Comparison of ENCODE assay signal across 26 cellular contexts in the genomic region with DNA sequence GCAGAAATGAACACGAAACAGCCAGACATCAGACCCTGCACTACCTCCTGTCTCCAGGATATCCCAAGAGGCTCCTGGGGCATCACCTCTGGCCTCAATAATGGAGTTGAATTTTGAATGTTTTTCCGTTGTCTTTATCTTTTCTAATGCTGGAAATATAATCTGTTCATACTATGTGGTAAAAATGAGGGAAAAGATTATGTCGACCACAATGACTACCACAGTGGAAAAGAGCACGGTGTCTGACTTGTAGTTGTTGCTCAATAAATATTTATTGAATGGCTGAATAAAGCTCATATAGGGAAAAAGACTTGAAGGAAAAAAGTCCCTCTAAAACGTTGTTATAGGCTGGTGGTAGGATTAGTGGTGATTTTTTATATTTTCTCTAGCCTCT.
"Had no signal": no experiment of that assay in that cellular context is flagged by ENCODE, and none has a peak within 500 bp of the region (broad histone marks: within the 10 kb centered on the region; RNA-seq: fewer than 3 reads in every experiment).

No MANE protein-coding gene starts in this region.

- H3K9me3 ChIP-seq: adrenal gland, breast epithelium, lower lobe of right lung, ovary, psoas muscle, right atrium auricular region, thyroid gland, upper lobe of right lung had no signal

- H3K27ac Mint-ChIP-seq: activated naive CD8-positive, alpha-beta T cell; activated T-cell treated with anti-CD3 and anti-CD28 coated beads, Interleukin-2, amount 50 U/mL, for 24 hours; activated T-helper 2 cell treated with anti-CD3 and anti-CD28 coated beads, Interferon-gamma antibody, Interleukin-2, Interleukin-4, amounts not matched to agents 10 μg/mL and 5 μg/mL and 100 μg/mL, durations not matched to agents 14 hours and 24 hours and 36 hours; neural progenitor cell; stimulated activated naive CD8-positive, alpha-beta T cell treated with anti-CD3 and anti-CD28 coated beads, Interleukin-15, Interleukin-2, amounts not matched to agents 100 ng/mL and 50 ng/mL, for 24 hours; T-cell; T-helper 2 cell treated with Interferon-gamma antibody and Interleukin-4, amounts not matched to agents 5 μg/mL and 100 μg/mL, for 36 hours had no signal

- H3K9ac ChIP-seq: neural progenitor cell had no signal

- H3K4me3 Mint-ChIP-seq: activated naive CD8-positive, alpha-beta T cell; activated T-cell treated with anti-CD3 and anti-CD28 coated beads, Interleukin-2, amount 50 U/mL, for 24 hours; central memory CD8-positive, alpha-beta T cell; neural progenitor cell; stimulated activated naive CD8-positive, alpha-beta T cell treated with anti-CD3 and anti-CD28 coated beads, Interleukin-15, Interleukin-2, amounts not matched to agents 100 ng/mL and 50 ng/mL, for 24 hours; T-cell; T-helper 2 cell treated with Interferon-gamma antibody and Interleukin-4, amounts not matched to agents 5 μg/mL and 100 μg/mL, for 36 hours had no signal

- H3K4me3 ChIP-seq: adrenal gland, breast epithelium, coronary artery, lower lobe of right lung, neural progenitor cell, ovary, psoas muscle, right atrium auricular region, thyroid gland, upper lobe of right lung had no signal

- H3K4me1 Mint-ChIP-seq: central memory CD8-positive, alpha-beta T cell; T-cell had no signal

- H3K27me3 ChIP-seq: adrenal gland, breast epithelium, neural progenitor cell, ovary, right atrium auricular region, thyroid gland, upper lobe of right lung had no signal

- H3K4me2 ChIP-seq: neural progenitor cell had no signal

- H3K27me3 Mint-ChIP-seq: activated naive CD8-positive, alpha-beta T cell; activated T-cell treated with anti-CD3 and anti-CD28 coated beads, Interleukin-2, amount 50 U/mL, for 24 hours; naive B cell; T-cell had no signal

- H3K36me3 Mint-ChIP-seq: neural progenitor cell, T-cell had no signal

- H3K27ac ChIP-seq: adrenal gland, breast epithelium, epithelial cell of prostate, lower lobe of right lung, neural progenitor cell, ovary, psoas muscle, right atrium auricular region, thyroid gland, upper lobe of right lung, WERI-Rb-1 had no signal

- DNase-seq: activated CD4-positive, alpha-beta T cell treated with anti-CD3 and anti-CD28 coated beads for 1 hour; activated CD4-positive, alpha-beta T cell treated with anti-CD3 and anti-CD28 coated beads, Interleukin-2, amount 50 U/mL, for 1 hour; activated naive CD4-positive, alpha-beta T cell; activated T-cell treated with anti-CD3 and anti-CD28 coated beads, Interleukin-2, amount 50 U/mL, for 24 hours; adrenal gland; lower lobe of right lung; naive B cell; ovary; psoas muscle; stimulated activated CD4-positive, alpha-beta T cell treated with anti-CD3 and anti-CD28 coated beads, Interleukin-4, amount 100 ng/mL, for 4 hours; substantia nigra; T-cell; thyroid gland; upper lobe of right lung; WERI-Rb-1 had no signal

- H3K9me3 Mint-ChIP-seq: activated T-cell treated with anti-CD3 and anti-CD28 coated beads, Interleukin-2, amount 50 U/mL, for 24 hours; activated T-helper 2 cell treated with anti-CD3 and anti-CD28 coated beads, Interferon-gamma antibody, Interleukin-2, Interleukin-4, amounts not matched to agents 10 μg/mL and 5 μg/mL and 100 μg/mL, durations not matched to agents 14 hours and 24 hours and 36 hours; stimulated activated naive CD8-positive, alpha-beta T cell treated with anti-CD3 and anti-CD28 coated beads, Interleukin-15, Interleukin-2, amounts not matched to agents 100 ng/mL and 50 ng/mL, for 24 hours; T-helper 2 cell treated with Interferon-gamma antibody and Interleukin-4, amounts not matched to agents 5 μg/mL and 100 μg/mL, for 36 hours had no signal

- ATAC-seq: left lobe of liver, lower lobe of right lung, psoas muscle, T-cell had no signal

- H3K36me3 ChIP-seq: adrenal gland, breast epithelium, lower lobe of right lung, neural progenitor cell, ovary, right atrium auricular region, thyroid gland, upper lobe of right lung, WERI-Rb-1 had no signal

- H3K4me1 ChIP-seq: adrenal gland, breast epithelium, lower lobe of right lung, psoas muscle, thyroid gland, upper lobe of right lung had no signal
